ENCODE assay signal across 8 cellular contexts in the genomic region with DNA sequence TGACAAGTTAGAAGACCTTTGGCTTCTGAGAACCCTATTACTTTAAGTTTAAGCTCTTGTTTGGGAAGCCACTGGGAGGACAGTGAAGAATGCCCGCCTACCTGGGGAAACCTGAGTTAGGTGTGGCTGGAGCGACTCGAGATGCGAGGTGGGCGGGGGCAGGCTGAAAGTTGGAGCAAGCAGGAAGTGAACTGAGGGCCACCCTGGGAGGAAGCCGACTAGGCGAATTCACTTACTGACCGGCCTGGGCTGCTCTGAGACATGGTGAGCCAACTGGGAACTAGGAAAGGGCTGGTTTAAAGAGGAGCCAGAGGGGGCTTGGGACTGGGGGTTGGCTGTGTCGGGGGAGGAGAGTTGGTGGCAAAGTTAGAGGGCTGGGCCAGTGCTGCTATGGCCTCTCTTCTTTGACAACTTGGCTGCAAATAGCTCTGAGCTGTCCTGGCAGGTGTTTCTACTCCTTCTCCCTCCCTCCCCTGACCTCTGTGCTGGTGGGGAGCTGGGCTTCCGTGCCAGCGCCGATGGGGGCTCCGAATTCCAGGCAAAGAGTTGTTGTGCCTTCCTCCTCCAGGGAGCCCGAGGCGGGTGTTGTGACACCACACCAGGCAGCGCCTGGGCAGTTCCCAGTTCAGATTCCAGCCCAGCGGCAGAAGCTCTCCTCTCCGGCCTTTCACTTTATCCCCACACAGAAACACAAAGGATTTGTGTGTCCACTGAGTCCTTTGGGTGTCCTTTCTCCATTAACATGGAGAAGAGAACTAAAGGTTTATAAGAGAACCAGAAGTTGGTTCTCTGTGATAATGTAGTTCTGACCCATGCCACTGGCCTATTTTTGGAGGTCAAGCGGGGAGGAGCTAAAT. TPM values are rescaled to one million over a fixed set of nuclear protein-coding genes. Genes with fewer than 3 reads are reported as not detected.
DNase-seq lines count a peak whose midpoint lies in the region; ATAC-seq and TF ChIP-seq lines count a peak whose summit lies in the region.

A gene (plus strand): TSS at position 201 of the 857 bp plus-strand sequence. CDS start 61 bp downstream, at position 262.

- peaks cover 35% of the 10 kb centered on the region for H3K4me1 Mint-ChIP-seq in activated T-helper 1 cell treated with anti-CD3 and anti-CD28 coated beads, Interleukin-12 subunit alpha, Interleukin-12 subunit beta, Interleukin-2, Interleukin-4 antibody, amounts not matched to agents 30 ng/mL and 10 ng/mL and 1 ng/mL, durations not matched to agents 14 hours and 24 hours and 36 hours (ENCODE audit: low read depth)

- TF ChIP-seq CTCF in GM12864 (IDR thresholded peaks at IDR 0.05; ENCODE audit: low read depth, low read length, missing control alignments), result no peak
- TF ChIP-seq CTCF in heart left ventricle (IDR thresholded peaks at IDR 0.05), result no peak

- TF ChIP-seq POLR2A in heart left ventricle (IDR thresholded peaks at IDR 0.05), result no peak

- H3K27ac ChIP-seq in heart left ventricle, result peak within 1 kb of the TSS; percentile 41 to 90 (median 60)

- H3K4me3 ChIP-seq in GM12864 (ENCODE audit: low read depth, low read length) (peak within 1 kb of the TSS; percentile 52), heart left ventricle (peak within 1 kb of the TSS in 9 of 12 donors; percentile 10 to 60 (median 29))

- peaks cover 0 to 45% (median 18%) of the 10 kb centered on the region in 12 donors for H3K4me1 ChIP-seq in heart left ventricle

- H3K27ac Mint-ChIP-seq in activated T-helper 1 cell treated with anti-CD3 and anti-CD28 coated beads, Interleukin-12 subunit alpha, Interleukin-12 subunit beta, Interleukin-2, Interleukin-4 antibody, amounts not matched to agents 30 ng/mL and 10 ng/mL and 1 ng/mL, durations not matched to agents 14 hours and 24 hours and 36 hours, result peak within 1 kb of the TSS; percentile 86

- WGBS in heart left ventricle, 4 donors, result 51 to 60% (median 56%) methylated on average over 19 of the region's 19 CpGs

- intact Hi-C loops in activated T-helper 1 cell treated with anti-CD3 and anti-CD28 coated beads, Interleukin-12 subunit alpha, Interleukin-12 subunit beta, Interleukin-2, Interleukin-4 antibody, amounts not matched to agents 30 ng/mL and 10 ng/mL and 1 ng/mL, durations not matched to agents 14 hours and 24 hours and 36 hours (cut with micrococcal nuclease), result loop anchor here (1.0 to 2.0 kb wide), 2 partner anchors 16 to 17 kb away; a partner anchor contains a TSS
- intact Hi-C loops in heart left ventricle (cut with DNase I), result no loop called here

- DNase-seq in GM12864 (ENCODE audit: low read depth) (peak; percentile 41), NOMO-1 treated with dmso at 0.1 percent for 144 hours (lab: John Stamatoyannopoulos, UW; ENCODE audit: unreplicated experiment) (peak; percentile 35), heart left ventricle (peak in 2 of 5 donors; percentile 62 to 75), pulmonary artery endothelial cell (ENCODE audit: low read depth, low spot score) (no peak), HEK293T (ENCODE audit: extremely low spot score) (no peak)
- peak; percentile 52 for DNase-seq in activated T-helper 1 cell treated with anti-CD3 and anti-CD28 coated beads, Interleukin-12 subunit alpha, Interleukin-12 subunit beta, Interleukin-2, Interleukin-4 antibody, amounts not matched to agents 30 ng/mL and 10 ng/mL and 1 ng/mL, durations not matched to agents 14 hours and 24 hours and 36 hours (ENCODE audit: low spot score)

- no peaks in the 10 kb centered on the region for H3K9me3 ChIP-seq in heart left ventricle

- H3K27me3 Mint-ChIP-seq in activated T-helper 1 cell treated with anti-CD3 and anti-CD28 coated beads, Interleukin-12 subunit alpha, Interleukin-12 subunit beta, Interleukin-2, Interleukin-4 antibody, amounts not matched to agents 30 ng/mL and 10 ng/mL and 1 ng/mL, durations not matched to agents 14 hours and 24 hours and 36 hours (ENCODE audit: insufficient read depth), result peaks cover 3% of the 10 kb centered on the region

- CTCF ChIA-PET in HEK293T (lab: Yijun Ruan, JAX), result interaction anchor here (0.6 kb wide), 2 partner anchors 26 to 36 kb away, joined by 3 to 4 read pairs; no protein-coding TSS in a partner anchor

- no peaks in the 10 kb centered on the region for H3K9me3 Mint-ChIP-seq in activated T-helper 1 cell treated with anti-CD3 and anti-CD28 coated beads, Interleukin-12 subunit alpha, Interleukin-12 subunit beta, Interleukin-2, Interleukin-4 antibody, amounts not matched to agents 30 ng/mL and 10 ng/mL and 1 ng/mL, durations not matched to agents 14 hours and 24 hours and 36 hours

- POLR2A ChIA-PET in HEK293T (lab: Yijun Ruan, JAX), result interaction anchor here (0.6 to 3.0 kb wide), 7 partner anchors 17 to 159 kb away, joined by 3 to 14 read pairs (median 4); a partner anchor contains a TSS

- ATAC-seq in HG02588 (IDR thresholded peaks at IDR 0.05; ENCODE audit: unreplicated experiment), result peak; percentile 71
- ATAC-seq in heart left ventricle, result peak; percentile 16 to 53 (median 48)
- ATAC-seq in HG03196 (IDR thresholded peaks at IDR 0.05; ENCODE audit: unreplicated experiment), result no peak

- H3K4me3 Mint-ChIP-seq in activated T-helper 1 cell treated with anti-CD3 and anti-CD28 coated beads, Interleukin-12 subunit alpha, Interleukin-12 subunit beta, Interleukin-2, Interleukin-4 antibody, amounts not matched to agents 30 ng/mL and 10 ng/mL and 1 ng/mL, durations not matched to agents 14 hours and 24 hours and 36 hours, result peak within 1 kb of the TSS; percentile 91

- peaks cover 0 to 11% (median 0%) of the 10 kb centered on the region in 9 donors for H3K36me3 ChIP-seq in heart left ventricle

- no peaks in the 10 kb centered on the region for H3K27me3 ChIP-seq in heart left ventricle

- H3K36me3 Mint-ChIP-seq in activated T-helper 1 cell treated with anti-CD3 and anti-CD28 coated beads, Interleukin-12 subunit alpha, Interleukin-12 subunit beta, Interleukin-2, Interleukin-4 antibody, amounts not matched to agents 30 ng/mL and 10 ng/mL and 1 ng/mL, durations not matched to agents 14 hours and 24 hours and 36 hours (ENCODE audit: low read depth), result peaks cover 17% of the 10 kb centered on the region

TF ChIP-seq in HEK293T, 16 proteins besides CTCF, POLR2A, EP300 and RAD21:
- no peak for TF ChIP-seq FOXA1 (IDR thresholded peaks at IDR 0.05)
- no peak for TF ChIP-seq FOXK2 (IDR thresholded peaks at IDR 0.05)
- TF ChIP-seq TARDBP (IDR thresholded peaks at IDR 0.05), result no peak
- no peak for TF ChIP-seq ZNF384 (IDR thresholded peaks at IDR 0.05)
- no peak for TF ChIP-seq SP1 (IDR thresholded peaks at IDR 0.05)

RNA-seq across cellular contexts. Expression of the gene that starts here (rescaled TPM):
- 86.1 and 89.6 TPM in 2 replicates for total RNA-seq in activated T-helper 1 cell treated with anti-CD3 and anti-CD28 coated beads, Interleukin-12 subunit alpha, Interleukin-12 subunit beta, Interleukin-2, Interleukin-4 antibody, amounts not matched to agents 30 ng/mL and 10 ng/mL and 1 ng/mL, durations not matched to agents 14 hours and 24 hours and 36 hours
- total RNA-seq in heart left ventricle (100 to 1,000 TPM in 1 of 9 donors, 10 to 100 TPM in 4, 1 to 10 TPM in 4; 5.4 to 103 (median 10.1) TPM), pulmonary artery endothelial cell (14.6 and 19.2 TPM in 2 replicates)
- polyA plus RNA-seq in heart left ventricle, result 10 to 100 TPM; 13.8 to 21.7 TPM

Comparison
In these comparisons a context has a peak if more than half of its experiments do, and no peak if none do; other contexts are left out.
1. DNase-seq: peak in GM12864 (single experiment), NOMO-1 treated with dmso at 0.1 percent for 144 hours (single experiment) and activated T-helper 1 cell treated with anti-CD3 and anti-CD28 coated beads, Interleukin-12 subunit alpha, Interleukin-12 subunit beta, Interleukin-2, Interleukin-4 antibody, amounts not matched to agents 30 ng/mL and 10 ng/mL and 1 ng/mL, durations not matched to agents 14 hours and 24 hours and 36 hours (single experiment); none in pulmonary artery endothelial cell (single experiment) and HEK293T (single experiment).